20 cellular contexts compared by ENCODE assay signal in genomic region chr21:25806053-25806452, GRCh38.
DNase-seq lines count a peak whose midpoint lies in the region; ATAC-seq, FAIRE-seq and TF ChIP-seq lines count a peak whose summit lies in the region.
"Had no signal": no experiment of that assay in that cellular context is flagged by ENCODE, and none has a peak within 500 bp of the region (broad histone marks: within the 10 kb centered on the region; RNA-seq: fewer than 3 reads in every experiment).

No MANE protein-coding gene starts in this region.

- H3K4me3 ChIP-seq in bronchial epithelial cell (ENCODE audit: low read depth, low read length) (no peak overlapping the region), gastrocnemius medialis (no peak overlapping the region)
- H3K4me3 ChIP-seq: A549, GM23248 had no signal

- no peak for TF ChIP-seq POLR2A in gastrocnemius medialis (IDR thresholded peaks at IDR 0.05)
- no peak for TF ChIP-seq POLR2A in erythroblast (IDR thresholded peaks at IDR 0.05; ENCODE audit: low read length)

- TF ChIP-seq CTCF in bronchial epithelial cell (IDR thresholded peaks at IDR 0.05; ENCODE audit: insufficient read depth, low read length, severe bottlenecking) (no peak), foreskin keratinocyte (conservative IDR thresholded peaks at IDR 0.05) (no peak), gastrocnemius medialis (IDR thresholded peaks at IDR 0.05 in 4 of 5, conservative IDR thresholded peaks at IDR 0.05 in 1 of 5) (no peak)

- H3K4me1 ChIP-seq in foreskin keratinocyte (peaks cover 9% of the 10 kb centered on the region), gastrocnemius medialis (no peaks in the 10 kb centered on the region)
- H3K4me1 ChIP-seq: A549, BE2C had no signal

- no peaks in the 10 kb centered on the region for H3K27me3 ChIP-seq in bronchial epithelial cell (ENCODE audit: control insufficient read depth, insufficient read depth, low read length)
- no peaks in the 10 kb centered on the region for H3K27me3 ChIP-seq in foreskin keratinocyte
- H3K27me3 ChIP-seq in gastrocnemius medialis, result no peaks in the 10 kb centered on the region
- H3K27me3 ChIP-seq: BE2C had no signal

- ATAC-seq in foreskin keratinocyte (peak; percentile 70), HG03460 (IDR thresholded peaks at IDR 0.05; ENCODE audit: unreplicated experiment) (no peak), gastrocnemius medialis (no peak)
- ATAC-seq: A549, HCT116, HepG2 had no signal

- no peaks in the 10 kb centered on the region for H3K9me3 ChIP-seq in gastrocnemius medialis
- H3K9me3 ChIP-seq: A549, BE2C had no signal

- no peaks in the 10 kb centered on the region for H3K36me3 ChIP-seq in bronchial epithelial cell (ENCODE audit: control insufficient read depth, insufficient read depth, low read length)
- H3K36me3 ChIP-seq in gastrocnemius medialis, result no peaks in the 10 kb centered on the region
- H3K36me3 ChIP-seq: BE2C had no signal

- intact Hi-C loops in gastrocnemius medialis (cut with DNase I; ENCODE audit: low total_unique reads), result no loop called here

- in situ Hi-C loops in gastrocnemius medialis (cut with MboI; ENCODE audit: low sequenced_read_pairs in 4 of 4), result no loop called here

- peak; percentile 7 for FAIRE-seq in bronchial epithelial cell (lab: Jason Lieb, UNC)
- FAIRE-seq: A549, D721Med, H54, HepG2 had no signal

- H3K27ac ChIP-seq in foreskin keratinocyte (no peak overlapping the region), gastrocnemius medialis (no peak overlapping the region)
- H3K27ac ChIP-seq: A549, C4-2B, GM23248 had no signal

- peak; percentile 7 for DNase-seq in HT1080 (ENCODE audit: low read depth)
- peak; percentile 2 for DNase-seq in RPMI7951 (ENCODE audit: low read depth)
- peak; percentile 64 for DNase-seq in bronchial epithelial cell (ENCODE audit: low read depth)
- DNase-seq in foreskin keratinocyte, result peak in 1 of 2 donors; percentile 61
- DNase-seq in gastrocnemius medialis, result no peak
- no peak for DNase-seq in erythroblast (lab: John Stamatoyannopoulos, UW)
- no peak for DNase-seq in HuH-7.5 (ENCODE audit: low spot score)
- DNase-seq: BE2C; CD4-positive, alpha-beta memory T cell; COR-L47; DMS153; DMS79 treated with DMSO at 0.1 percent for 48 hours; GM23248 had no signal

Comparison
In these comparisons a context has a peak if more than half of its experiments do, and no peak if none do; other contexts are left out.
1. DNase-seq: peak in HT1080 (single experiment), RPMI7951 (single experiment) and bronchial epithelial cell (single experiment); none in gastrocnemius medialis (0 of 2), erythroblast (0 of 2) and HuH-7.5 (single experiment).